ENCODE assay signal across 19 cellular contexts in the genomic region with DNA sequence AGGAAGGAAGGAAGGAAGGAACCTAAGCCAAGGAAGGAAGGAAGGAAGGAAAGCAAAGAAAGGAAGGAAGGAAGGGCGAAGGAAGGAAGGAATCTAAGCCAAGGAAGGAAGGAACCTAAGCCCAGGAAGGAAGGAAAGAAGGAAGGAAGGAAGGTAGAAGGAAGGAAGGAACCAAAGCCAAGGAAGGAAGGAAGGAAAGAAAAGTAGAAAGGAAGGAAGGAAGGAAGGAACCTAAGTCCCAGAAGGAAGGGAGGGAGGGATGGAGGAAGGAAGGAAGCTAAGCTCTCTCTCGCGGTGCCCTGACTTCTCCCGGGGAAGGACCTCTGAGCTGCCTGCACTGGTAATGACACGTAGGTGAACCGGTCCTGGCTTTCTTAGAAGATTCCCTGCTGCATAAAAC. TPM values are rescaled to one million over a fixed set of nuclear protein-coding genes. Genes with fewer than 3 reads are reported as not detected.
DNase-seq lines count a peak whose midpoint lies in the region; ATAC-seq and TF ChIP-seq lines count a peak whose summit lies in the region.
"Had no signal": no experiment of that assay in that cellular context is flagged by ENCODE, and none has a peak within 500 bp of the region (broad histone marks: within the 10 kb centered on the region; RNA-seq: fewer than 3 reads in every experiment).

No MANE protein-coding gene starts in this region.

- POLR2A ChIA-PET in CD4-positive, alpha-beta T cell (lab: Charles Lee) = no interaction called here
- POLR2A ChIA-PET in T-cell (lab: Charles Lee) = interaction anchor here in 1 of 2 donors (0.6 kb wide), 1 partner anchor 17 kb away, joined by 3 read pairs; no protein-coding TSS in a partner anchor
- POLR2A ChIA-PET in naive thymus-derived CD8-positive, alpha-beta T cell (lab: Charles Lee) = no interaction called here

- H3K4me3 ChIP-seq in GM12875 (ENCODE audit: low read depth, low read length) (peak overlapping the region; percentile 89), brain microvascular endothelial cell (ENCODE audit: low read depth, low read length) (no peak overlapping the region)
- H3K4me3 ChIP-seq: prostate gland, SJSA1 had no signal

- H3K9me3 Mint-ChIP-seq in CD4-positive, alpha-beta T cell = no peaks in the 10 kb centered on the region
- H3K9me3 Mint-ChIP-seq in T-cell = no peaks in the 10 kb centered on the region
- H3K9me3 Mint-ChIP-seq in naive thymus-derived CD8-positive, alpha-beta T cell = no peaks in the 10 kb centered on the region
- H3K9me3 Mint-ChIP-seq: activated T-helper 17 cell treated with anti-CD3 and anti-CD28 coated beads, Interleukin-2, amount 50 U/mL, for 72 hours had no signal

- H3K27me3 ChIP-seq in CD4-positive, alpha-beta T cell (ENCODE audit: control insufficient read depth, insufficient read depth, low read length) = peaks cover 21% of the 10 kb centered on the region
- peaks cover 16% of the 10 kb centered on the region for H3K27me3 ChIP-seq in brain microvascular endothelial cell (replicated peaks)

- intact Hi-C loops in CD4-positive, alpha-beta T cell (cut with DNase I, micrococcal nuclease) = no loop called here

- no peaks in the 10 kb centered on the region for H3K9me3 ChIP-seq in CD4-positive, alpha-beta T cell (ENCODE audit: control insufficient read depth, low read length)
- H3K9me3 ChIP-seq: prostate gland, SJSA1, suprapubic skin had no signal

- no peak for ATAC-seq in CD4-positive, alpha-beta T cell (ENCODE audit: poor library complexity)
- ATAC-seq in T-cell (replicated peaks in 1 of 4) (no peak), GM19455 (IDR thresholded peaks at IDR 0.05; ENCODE audit: unreplicated experiment) (no peak)
- no peak for ATAC-seq in naive thymus-derived CD8-positive, alpha-beta T cell

- peaks cover 33% of the 10 kb centered on the region for H3K4me1 Mint-ChIP-seq in CD4-positive, alpha-beta T cell (ENCODE audit: low read depth)
- H3K4me1 Mint-ChIP-seq in T-cell = peaks cover 25 to 36% (median 33%) of the 10 kb centered on the region in 3 donors
- H3K4me1 Mint-ChIP-seq in naive thymus-derived CD8-positive, alpha-beta T cell = peaks cover 11 to 66% (median 30%) of the 10 kb centered on the region in 4 donors

- no peak for TF ChIP-seq CTCF in CD4-positive, alpha-beta T cell (IDR thresholded peaks at IDR 0.05)
- TF ChIP-seq CTCF in GM12875 (IDR thresholded peaks at IDR 0.05; ENCODE audit: borderline replicate concordance, insufficient read depth, low read depth, low read length) = no peak
- no peak for TF ChIP-seq CTCF in brain microvascular endothelial cell (IDR thresholded peaks at IDR 0.05; ENCODE audit: low read depth, low read length, missing control alignments)

- CTCF ChIA-PET in CD4-positive, alpha-beta T cell (lab: Charles Lee) = no interaction called here
- CTCF ChIA-PET in T-cell (lab: Charles Lee) = interaction anchor here in 1 of 2 donors (0.6 kb wide), 1 partner anchor 760 kb away, joined by 4 read pairs; no protein-coding TSS in a partner anchor

- DNase-seq in CD4-positive, alpha-beta T cell = no peak
- no peak for DNase-seq in T-cell
- no peak for DNase-seq in naive thymus-derived CD8-positive, alpha-beta T cell
- no peak for DNase-seq in brain microvascular endothelial cell
- no peak for DNase-seq in D341Med (ENCODE audit: low spot score)
- DNase-seq in ecto neural progenitor cell (ENCODE audit: low spot score) = no peak
- DNase-seq: foreskin fibroblast, HCEC 1CT, hippocampal formation, NCI-H1694, NCI-H748 treated with DMSO at 0.1 percent for 48 hours had no signal

- peak overlapping the region; percentile 75 for H3K4me3 Mint-ChIP-seq in CD4-positive, alpha-beta T cell
- peak overlapping the region in 2 of 3 donors; percentile 43 to 82 for H3K4me3 Mint-ChIP-seq in T-cell
- peak overlapping the region in 7 of 10 donors; percentile 1 to 67 (median 34) for H3K4me3 Mint-ChIP-seq in naive thymus-derived CD8-positive, alpha-beta T cell

- in situ Hi-C loops in brain microvascular endothelial cell (cut with HindIII; ENCODE audit: low pct_ligation_motif_present, low sequenced_read_pairs) = no loop called here

- H3K36me3 ChIP-seq in brain microvascular endothelial cell (replicated peaks) = no peaks in the 10 kb centered on the region
- H3K36me3 ChIP-seq: prostate gland, SJSA1, suprapubic skin had no signal

- no peak overlapping the region for H3K27ac Mint-ChIP-seq in CD4-positive, alpha-beta T cell
- H3K27ac Mint-ChIP-seq in T-cell = no peak overlapping the region
- H3K27ac Mint-ChIP-seq in naive thymus-derived CD8-positive, alpha-beta T cell = peak overlapping the region in 1 of 10 donors; percentile 49
- H3K27ac Mint-ChIP-seq: activated T-helper 17 cell treated with anti-CD3 and anti-CD28 coated beads, Interleukin-2, amount 50 U/mL, for 72 hours had no signal

- H3K27ac ChIP-seq in CD4-positive, alpha-beta T cell (ENCODE audit: low read depth, low read length) = no peak overlapping the region
- no peak overlapping the region for H3K27ac ChIP-seq in brain microvascular endothelial cell
- H3K27ac ChIP-seq: prostate gland, SJSA1 had no signal

- peaks cover 41% of the 10 kb centered on the region for H3K27me3 Mint-ChIP-seq in CD4-positive, alpha-beta T cell
- H3K27me3 Mint-ChIP-seq in T-cell = peaks cover 24 to 39% of the 10 kb centered on the region in 2 donors
- H3K27me3 Mint-ChIP-seq in naive thymus-derived CD8-positive, alpha-beta T cell = peaks cover 18 to 37% (median 25%) of the 10 kb centered on the region in 5 donors

- no peaks in the 10 kb centered on the region for H3K36me3 Mint-ChIP-seq in CD4-positive, alpha-beta T cell (ENCODE audit: low read depth)
- H3K36me3 Mint-ChIP-seq in T-cell = no peaks in the 10 kb centered on the region
- H3K36me3 Mint-ChIP-seq in naive thymus-derived CD8-positive, alpha-beta T cell = no peaks in the 10 kb centered on the region

RNA-seq across cellular contexts. Expression of a gene that starts 1.3 kb away (rescaled TPM):
- total RNA-seq in CD4-positive, alpha-beta T cell = under 1 TPM; 0.36 to 0.69 TPM
- 10 to 100 TPM in 1 of 5 donors, 1 to 10 TPM in 4; 1.4 to 11.7 (median 2.2) TPM for total RNA-seq in T-cell
- total RNA-seq in naive thymus-derived CD8-positive, alpha-beta T cell = 10 to 100 TPM in 1 of 2 experiments, 1 to 10 TPM in 1; 9.7 to 10.6 TPM
- under 1 TPM in 2 of 3 donors, not detected in 1; 0.12 to 0.57 TPM for polyA plus RNA-seq in naive thymus-derived CD8-positive, alpha-beta T cell
- total RNA-seq: Daoy had no signal
- polyA plus RNA-seq: neural cell had no signal
